Comparison of ENCODE assay signal across 12 cellular contexts in the genomic region with DNA sequence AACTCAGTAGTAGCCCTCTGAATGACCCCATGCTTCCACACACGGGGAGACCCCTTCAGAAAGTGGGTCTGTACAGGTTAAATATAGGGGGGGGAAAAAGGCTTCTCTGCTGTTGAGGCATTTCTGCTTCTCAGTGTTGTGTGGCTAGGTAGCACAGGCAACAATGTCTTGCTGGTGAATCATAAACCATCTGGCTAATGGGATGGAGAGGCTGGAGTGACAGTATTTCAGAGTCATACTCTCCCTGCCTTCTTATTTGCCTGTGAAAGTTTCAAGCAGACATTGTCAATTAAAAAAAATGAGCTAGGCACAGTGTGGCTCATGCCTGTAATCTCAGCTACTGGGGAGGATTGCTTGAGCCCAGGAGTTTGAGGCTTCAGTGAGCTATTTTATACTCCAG. TPM values are rescaled to one million over a fixed set of nuclear protein-coding genes. Genes with fewer than 3 reads are reported as not detected.
DNase-seq lines count a peak whose midpoint lies in the region; ATAC-seq and TF ChIP-seq lines count a peak whose summit lies in the region.
"Had no signal": no experiment of that assay in that cellular context is flagged by ENCODE, and none has a peak within 500 bp of the region (broad histone marks: within the 10 kb centered on the region; RNA-seq: fewer than 3 reads in every experiment).

No MANE protein-coding gene starts in this region.

- H3K27me3 ChIP-seq in ACC112 (ENCODE audit: insufficient read depth, low read length) = no peaks in the 10 kb centered on the region
- no peaks in the 10 kb centered on the region for H3K27me3 ChIP-seq in CD4-positive, alpha-beta memory T cell (ENCODE audit: insufficient read depth, low read length)
- H3K27me3 ChIP-seq in spleen (replicated peaks in 1 of 7) = no peaks in the 10 kb centered on the region

- CTCF ChIA-PET in CD4-positive, alpha-beta memory T cell (lab: Charles Lee; ENCODE audit: partially characterized antibody) = interaction anchor here (1.3 kb wide), 1 partner anchor 117 kb away, joined by 4 read pairs; no protein-coding TSS in a partner anchor
- CTCF ChIA-PET in T-cell (lab: Charles Lee) = interaction anchor here in 1 of 2 donors (0.8 to 0.9 kb wide), 2 partner anchors 75 to 116 kb away, joined by 3 to 4 read pairs; no protein-coding TSS in a partner anchor

- H3K79me2 ChIP-seq in ACC112 (ENCODE audit: control insufficient read depth, insufficient read depth, low read length, unreplicated experiment) = no peaks in the 10 kb centered on the region

- DNase-seq in CD4-positive, alpha-beta memory T cell = no peak
- DNase-seq in T-cell (no peak), glomerular visceral epithelial cell (ENCODE audit: extremely low spot score) (peak; percentile 76), pons (ENCODE audit: low spot score) (no peak), spleen (no peak)
- DNase-seq: DND-41, left ventricle myocardium inferior, NCI-H2081 treated with DMSO at 0.1 percent for 48 hours had no signal

- POLR2A ChIA-PET in CD4-positive, alpha-beta memory T cell (lab: Charles Lee; ENCODE audit: partially characterized antibody) = no interaction called here
- POLR2A ChIA-PET in T-cell (lab: Charles Lee) = interaction anchor here in 1 of 2 donors (0.5 to 0.6 kb wide), 3 partner anchors 13 to 317 kb away, joined by 3 to 4 read pairs (median 3); no protein-coding TSS in a partner anchor

- peak overlapping the region in 6 of 7 donors; percentile 54 to 92 (median 77) for H3K27ac Mint-ChIP-seq in CD4-positive, alpha-beta memory T cell
- H3K27ac Mint-ChIP-seq in T-cell = peak overlapping the region; percentile 50 to 75

- H3K36me3 ChIP-seq in ACC112 (ENCODE audit: insufficient read depth, low read length) (peaks cover 27% of the 10 kb centered on the region), spleen (peaks cover 0 to 94% (median 38%) of the 10 kb centered on the region in 6 donors)
- peaks cover 37% of the 10 kb centered on the region for H3K36me3 ChIP-seq in CD4-positive, alpha-beta memory T cell (ENCODE audit: insufficient read depth, low read length)

- no peak for TF ChIP-seq CTCF in spleen (IDR thresholded peaks at IDR 0.05 in 8 of 11, conservative IDR thresholded peaks at IDR 0.05 in 3 of 11)

- H2AFZ ChIP-seq in ACC112 (ENCODE audit: low read length, unreplicated experiment) = no peak overlapping the region

- H3K36me3 Mint-ChIP-seq in CD4-positive, alpha-beta memory T cell = peaks cover 62 to 69% of the 10 kb centered on the region in 2 donors
- H3K36me3 Mint-ChIP-seq in T-cell = peaks cover 51% of the 10 kb centered on the region

- no peaks in the 10 kb centered on the region for H3K9me3 ChIP-seq in CD4-positive, alpha-beta memory T cell (ENCODE audit: control insufficient read depth in 1 of 2, low read length in 2 of 2)
- H3K9me3 ChIP-seq in spleen = no peaks in the 10 kb centered on the region

- H3K27ac ChIP-seq in ACC112 (ENCODE audit: low read depth, low read length) (peak overlapping the region; percentile 37; the same call in 1 of the 2 replicates), spleen (peak overlapping the region in 1 of 8 donors; percentile 22)
- no peak overlapping the region for H3K27ac ChIP-seq in CD4-positive, alpha-beta memory T cell (ENCODE audit: low read depth, low read length)
- H3K27ac ChIP-seq: left ventricle myocardium inferior had no signal

- H3K4me3 Mint-ChIP-seq in CD4-positive, alpha-beta memory T cell = no peak overlapping the region
- H3K4me3 Mint-ChIP-seq in T-cell = no peak overlapping the region

- H3K27me3 Mint-ChIP-seq in CD4-positive, alpha-beta memory T cell = no peaks in the 10 kb centered on the region
- H3K27me3 Mint-ChIP-seq in T-cell = no peaks in the 10 kb centered on the region

- H3K4me1 ChIP-seq in ACC112 (ENCODE audit: control insufficient read depth, insufficient read depth, low read length, unreplicated experiment) (peaks cover 10% of the 10 kb centered on the region), spleen (no peaks in the 10 kb centered on the region)
- peaks cover 5% of the 10 kb centered on the region for H3K4me1 ChIP-seq in CD4-positive, alpha-beta memory T cell (ENCODE audit: insufficient read depth, low read length)
- H3K4me1 ChIP-seq: left ventricle myocardium inferior had no signal

- no peak for TF ChIP-seq POLR2A in spleen (IDR thresholded peaks at IDR 0.05)

- peaks cover 0 to 5% (median 0%) of the 10 kb centered on the region in 8 donors for H3K9me3 Mint-ChIP-seq in CD4-positive, alpha-beta memory T cell
- peaks cover 0 to 8% (median 0%) of the 10 kb centered on the region in 3 donors for H3K9me3 Mint-ChIP-seq in T-cell

- H3K4me1 Mint-ChIP-seq in CD4-positive, alpha-beta memory T cell = peaks cover 13 to 19% (median 16%) of the 10 kb centered on the region in 4 donors
- H3K4me1 Mint-ChIP-seq in T-cell = peaks cover 13 to 31% (median 20%) of the 10 kb centered on the region in 3 donors

- WGBS in spleen, 5 donors = 71 to 97% (median 85%) methylated on average over 1 of the region's 1 CpG

- ATAC-seq in T-cell (replicated peaks in 1 of 4) (peak in 1 of 4 experiments; percentile 25), HG03095 (IDR thresholded peaks at IDR 0.05; ENCODE audit: unreplicated experiment) (no peak), HG03342 (IDR thresholded peaks at IDR 0.05; ENCODE audit: unreplicated experiment) (no peak)

- H3K4me3 ChIP-seq in ACC112 (ENCODE audit: low read depth, low read length) (no peak overlapping the region), spleen (no peak overlapping the region)
- H3K4me3 ChIP-seq in CD4-positive, alpha-beta memory T cell (ENCODE audit: low read length in 2 of 2) = no peak overlapping the region
- H3K4me3 ChIP-seq: left ventricle myocardium inferior had no signal

- intact Hi-C loops in CD4-positive, alpha-beta memory T cell (cut with micrococcal nuclease) = no loop called here
- intact Hi-C loops in spleen (cut with DNase I; ENCODE audit: low total_unique reads) = no loop called here

RNA-seq across cellular contexts. Expression of a gene that starts 14.2 kb away (rescaled TPM):
- total RNA-seq in CD4-positive, alpha-beta memory T cell = 1 to 10 TPM; 1.9 to 2.2 TPM
- 1 to 10 TPM in 1 of 2 donors, under 1 TPM in 1; 0.50 to 2.0 TPM for polyA plus RNA-seq in CD4-positive, alpha-beta memory T cell
- 1 to 10 TPM in 4 of 5 donors, under 1 TPM in 1; 0.75 to 2.0 (median 1.5) TPM for total RNA-seq in T-cell
- total RNA-seq in spleen = 1 to 10 TPM in 2 of 7 donors, under 1 TPM in 5; 0.13 to 1.7 (median 0.89) TPM
- 1 to 10 TPM in 2 of 3 donors, under 1 TPM in 1; 0.37 to 1.2 (median 1.0) TPM for polyA plus RNA-seq in spleen
- total RNA-seq: endothelial cell of umbilical vein had no signal
